Comparison of ENCODE assay signal across 22 cellular contexts in the genomic region with DNA sequence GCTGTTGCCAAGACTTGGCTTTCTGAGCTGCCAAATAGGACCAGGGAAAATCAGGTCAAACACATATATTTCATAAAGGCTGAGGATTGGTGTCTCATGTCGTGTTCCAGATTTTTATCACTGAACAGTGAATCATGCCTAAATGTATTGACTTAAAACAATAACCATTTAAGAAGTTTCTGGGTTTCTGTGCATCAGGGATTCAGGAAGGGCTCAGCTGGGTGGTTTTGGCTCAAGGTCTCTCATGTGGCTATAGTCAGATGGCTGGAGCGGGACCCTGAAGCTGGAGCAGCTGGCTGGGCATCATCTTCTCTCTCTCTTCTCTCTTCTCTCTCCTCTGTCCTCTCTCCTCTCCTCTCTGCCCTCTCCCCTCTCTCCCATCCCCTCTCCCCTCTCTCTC.
"Had no signal": no experiment of that assay in that cellular context is flagged by ENCODE, and none has a peak within 500 bp of the region (broad histone marks: within the 10 kb centered on the region; RNA-seq: fewer than 3 reads in every experiment).

No MANE protein-coding gene starts in this region.

- H3K27ac Mint-ChIP-seq: activated CD8-positive, alpha-beta memory T cell treated with anti-CD3 and anti-CD28 coated beads, Interleukin-2, amount 10 ng/mL, durations not matched to agents 7 days and 5 days; activated naive CD4-positive, alpha-beta T cell treated with anti-CD3 and anti-CD28 coated beads, Interleukin-2, amount 10 ng/mL, durations not matched to agents 7 days and 5 days; activated naive CD8-positive, alpha-beta T cell treated with anti-CD3 and anti-CD28 coated beads, Interleukin-2, amount 10 ng/mL, durations not matched to agents 7 days and 5 days; activated T-helper 1 cell treated with anti-CD3 and anti-CD28 coated beads, Interleukin-12 subunit alpha, Interleukin-12 subunit beta, Interleukin-2, Interleukin-4 antibody, amounts not matched to agents 30 ng/mL and 10 ng/mL and 1 ng/mL, durations not matched to agents 14 hours and 24 hours and 36 hours had no signal

- H3K4me3 ChIP-seq: ascending aorta, body of pancreas, PC-9 had no signal

- H3K27me3 Mint-ChIP-seq: activated CD8-positive, alpha-beta memory T cell treated with anti-CD3 and anti-CD28 coated beads, Interleukin-2, amount 10 ng/mL, durations not matched to agents 7 days and 5 days; activated naive CD4-positive, alpha-beta T cell treated with anti-CD3 and anti-CD28 coated beads, Interleukin-2, amount 10 ng/mL, durations not matched to agents 7 days and 5 days; activated naive CD8-positive, alpha-beta T cell treated with anti-CD3 and anti-CD28 coated beads, Interleukin-2, amount 10 ng/mL, durations not matched to agents 7 days and 5 days; activated T-cell treated with anti-CD3 and anti-CD28 coated beads, Interleukin-2, amount 50 U/mL, for 24 hours; central memory CD8-positive, alpha-beta T cell had no signal

- DNase-seq: activated CD4-positive, alpha-beta T cell treated with anti-CD3 and anti-CD28 coated beads, Interleukin-2, amount 50 U/mL, for 48 hours; activated CD4-positive, CD25-positive, alpha-beta regulatory T cell; activated CD8-positive, alpha-beta memory T cell treated with anti-CD3 and anti-CD28 coated beads, Interleukin-2, amount 10 ng/mL, durations not matched to agents 7 days and 5 days; activated effector memory CD4-positive, alpha-beta T cell treated with anti-CD3 and anti-CD28 coated beads, Interleukin-2, amount 50 U/mL, for 16 hours; activated naive CD4-positive, alpha-beta T cell treated with anti-CD3 and anti-CD28 coated beads, Interleukin-2, amount 10 ng/mL, durations not matched to agents 7 days and 5 days; activated naive CD8-positive, alpha-beta T cell treated with anti-CD3 and anti-CD28 coated beads, Interleukin-2, amount 10 ng/mL, durations not matched to agents 7 days and 5 days; activated T-cell treated with anti-CD3 and anti-CD28 coated beads, Interleukin-2, amount 50 U/mL, for 24 hours; body of pancreas; MM.1S; NCI-H1105; NCI-H1436; NCI-H1694 treated with DMSO at 0.1 percent for 48 hours; NCI-H2081; NCI-H446; NCI-H524; PC-9; SHP77 treated with DMSO at 0.1 percent for 48 hours; T-helper 2 cell had no signal

- H3K4me1 ChIP-seq: body of pancreas had no signal

- H2AFZ ChIP-seq: PC-9 had no signal

- ATAC-seq: activated CD8-positive, alpha-beta memory T cell treated with anti-CD3 and anti-CD28 coated beads, Interleukin-2, amount 10 ng/mL, durations not matched to agents 7 days and 5 days; body of pancreas had no signal

- H3K36me3 ChIP-seq: ascending aorta had no signal

- H3K4me2 ChIP-seq: PC-9 had no signal

- H3K27ac ChIP-seq: ascending aorta, body of pancreas, PC-9, VCaP had no signal

- H3K4me3 Mint-ChIP-seq: activated CD8-positive, alpha-beta memory T cell treated with anti-CD3 and anti-CD28 coated beads, Interleukin-2, amount 10 ng/mL, durations not matched to agents 7 days and 5 days; activated naive CD4-positive, alpha-beta T cell treated with anti-CD3 and anti-CD28 coated beads, Interleukin-2, amount 10 ng/mL, durations not matched to agents 7 days and 5 days; activated naive CD8-positive, alpha-beta T cell treated with anti-CD3 and anti-CD28 coated beads, Interleukin-2, amount 10 ng/mL, durations not matched to agents 7 days and 5 days; activated T-cell treated with anti-CD3 and anti-CD28 coated beads, Interleukin-2, amount 50 U/mL, for 24 hours; activated T-helper 1 cell treated with anti-CD3 and anti-CD28 coated beads, Interleukin-12 subunit alpha, Interleukin-12 subunit beta, Interleukin-2, Interleukin-4 antibody, amounts not matched to agents 30 ng/mL and 10 ng/mL and 1 ng/mL, durations not matched to agents 14 hours and 24 hours and 36 hours; central memory CD8-positive, alpha-beta T cell had no signal

- H3K27me3 ChIP-seq: ascending aorta, body of pancreas had no signal
